Comparison of ENCODE assay signal across 19 cellular contexts in genomic region chr13:46324976-46325375, GRCh38.
"Had no signal": no experiment of that assay in that cellular context is flagged by ENCODE, and none has a peak within 500 bp of the region (broad histone marks: within the 10 kb centered on the region; RNA-seq: fewer than 3 reads in every experiment).

No MANE protein-coding gene starts in this region.

- H3K27ac ChIP-seq: esophagus squamous epithelium, left ventricle myocardium inferior, tibial nerve had no signal

- H3K4me3 ChIP-seq: esophagus squamous epithelium, left ventricle myocardium inferior, tibial nerve had no signal

- ATAC-seq: activated CD4-positive, CD25-positive, alpha-beta regulatory T cell treated with anti-CD3 and anti-CD28 coated beads, Interleukin-2, amount 50 U/mL, for 24 hours; activated CD8-positive, alpha-beta T cell treated with anti-CD3 and anti-CD28 coated beads, Interleukin-2, amount 10 ng/mL, durations not matched to agents 7 days and 5 days had no signal

- DNase-seq: activated CD4-positive, alpha-beta T cell treated with anti-CD3 and anti-CD28 coated beads, Interleukin-2, amount 10 ng/mL, durations not matched to agents 7 days and 5 days; activated CD8-positive, alpha-beta T cell treated with anti-CD3 and anti-CD28 coated beads, Interleukin-2, amount 10 ng/mL, durations not matched to agents 7 days and 5 days; activated naive CD4-positive, alpha-beta T cell treated with anti-CD3 and anti-CD28 coated beads for 36 hours; activated T-cell treated with anti-CD3 and anti-CD28 coated beads, Interleukin-2, amount 50 U/mL, for 24 hours; aorta; effector CD8-positive, alpha-beta T cell; esophagus squamous epithelium; head of caudate nucleus; kidney glomerular epithelial cell; left ventricle myocardium inferior; occipital lobe; retina; stimulated activated CD4-positive, alpha-beta T cell treated with anti-CD3 and anti-CD28 coated beads, Interleukin-12 subunit alpha, Interleukin-12 subunit beta, amount 100 ng/mL, for 4 hours; stimulated activated CD4-positive, alpha-beta T cell treated with anti-CD3 and anti-CD28 coated beads, Interleukin-2, amount 100 ng/mL, for 24 hours; stimulated activated naive CD4-positive, alpha-beta T cell treated with Interleukin-2 at 50 U/mL for 16 hours; substantia nigra; T-helper 1 cell had no signal
